ENCODE assay signal across 7 cellular contexts in genomic region chr10:20748551-20748950, GRCh38.
"Had no signal": no experiment of that assay in that cellular context is flagged by ENCODE, and none has a peak within 500 bp of the region (broad histone marks: within the 10 kb centered on the region; RNA-seq: fewer than 3 reads in every experiment).

No MANE protein-coding gene starts in this region.

- H3K4me1 ChIP-seq: HAP-1 had no signal

- H3K9ac ChIP-seq: GM23248 had no signal

- H3K27ac ChIP-seq: GM23248 had no signal

- H3K9me3 ChIP-seq: HAP-1 had no signal

- H3K4me3 ChIP-seq: GM23248, HAP-1, K562 had no signal

- DNase-seq: GM23248, GOT3, H7, IMR-90 had no signal

- ATAC-seq: HCT116, K562 had no signal

- H2AFZ ChIP-seq: GM23248 had no signal

- H3K36me3 ChIP-seq: HAP-1 had no signal
